8 cellular contexts compared by ENCODE assay signal in genomic region chr6:122744843-122745242, GRCh38. TPM values are rescaled to one million over a fixed set of nuclear protein-coding genes. Genes with fewer than 3 reads are reported as not detected.
"Had no signal": no experiment of that assay in that cellular context is flagged by ENCODE, and none has a peak within 500 bp of the region (broad histone marks: within the 10 kb centered on the region; RNA-seq: fewer than 3 reads in every experiment).

No MANE protein-coding gene starts in this region.

RNA-seq across cellular contexts. Expression of gene FABP7, which starts 34.7 kb away (rescaled TPM):
- total RNA-seq: bronchial epithelial cell, esophagus mucosa, kidney, left colon, mononuclear cell, natural killer cell, osteoblast had no signal
- polyA plus RNA-seq: immature natural killer cell had no signal
